33 cellular contexts compared by ENCODE assay signal in genomic region chr2:204225633-204226032, GRCh38.
"Had no signal": no experiment of that assay in that cellular context is flagged by ENCODE, and none has a peak within 500 bp of the region (broad histone marks: within the 10 kb centered on the region; RNA-seq: fewer than 3 reads in every experiment).

No MANE protein-coding gene starts in this region.

- H3K4me3 ChIP-seq: breast epithelium, heart left ventricle, pancreas, prostate gland, skin epidermis, vagina had no signal

- H3K4me1 ChIP-seq: breast epithelium, pancreas, prostate gland, vagina had no signal

- H3K9me3 ChIP-seq: breast epithelium, heart left ventricle, pancreas, prostate gland, vagina had no signal

- H3K27ac Mint-ChIP-seq: activated CD4-positive, alpha-beta T cell treated with anti-CD3 and anti-CD28 coated beads, Interleukin-2, amount 10 ng/mL, durations not matched to agents 7 days and 5 days; activated CD8-positive, alpha-beta T cell treated with anti-CD3 and anti-CD28 coated beads for 36 hours; activated naive CD4-positive, alpha-beta T cell treated with anti-CD3 and anti-CD28 coated beads, Interleukin-2, amount 50 U/mL, for 24 hours; activated naive CD8-positive, alpha-beta T cell treated with anti-CD3 and anti-CD28 coated beads, Interleukin-2, amount 50 U/mL, for 24 hours; activated T-helper 2 cell treated with anti-CD3 and anti-CD28 coated beads, Interferon-gamma antibody, Interleukin-2, Interleukin-4, amounts not matched to agents 10 μg/mL and 5 μg/mL and 100 μg/mL, durations not matched to agents 14 hours and 24 hours and 36 hours; endodermal cell; immature natural killer cell; mesothelial cell of epicardium; naive thymus-derived CD4-positive, alpha-beta T cell; stimulated activated effector memory CD8-positive, alpha-beta T cell treated with anti-CD3 and anti-CD28 coated beads, Interleukin-12 subunit alpha, Interleukin-12 subunit beta, amount 100 ng/mL, for 72 hours; stimulated activated naive CD8-positive, alpha-beta T cell treated with anti-CD3 and anti-CD28 coated beads, Interleukin-15, amount 100 ng/mL, for 72 hours; type B pancreatic cell; WTC11 had no signal

- H3K27ac ChIP-seq: breast epithelium, heart left ventricle, pancreas, prostate gland, skin epidermis, vagina had no signal

- H3K27me3 Mint-ChIP-seq: activated naive CD4-positive, alpha-beta T cell treated with anti-CD3 and anti-CD28 coated beads, Interleukin-2, amount 50 U/mL, for 24 hours had no signal

- H3K36me3 Mint-ChIP-seq: activated naive CD4-positive, alpha-beta T cell treated with anti-CD3 and anti-CD28 coated beads, Interleukin-2, amount 50 U/mL, for 24 hours; immature natural killer cell; mesothelial cell of epicardium; naive thymus-derived CD4-positive, alpha-beta T cell; stimulated activated effector memory CD8-positive, alpha-beta T cell treated with anti-CD3 and anti-CD28 coated beads, Interleukin-12 subunit alpha, Interleukin-12 subunit beta, amount 100 ng/mL, for 72 hours; type B pancreatic cell; WTC11 had no signal

- H3K27me3 ChIP-seq: breast epithelium, vagina had no signal

- H3K4me3 Mint-ChIP-seq: activated CD4-positive, alpha-beta T cell treated with anti-CD3 and anti-CD28 coated beads, Interleukin-2, amount 10 ng/mL, durations not matched to agents 7 days and 5 days; activated CD8-positive, alpha-beta T cell treated with anti-CD3 and anti-CD28 coated beads for 36 hours; activated naive CD4-positive, alpha-beta T cell treated with anti-CD3 and anti-CD28 coated beads, Interleukin-2, amount 50 U/mL, for 24 hours; activated naive CD8-positive, alpha-beta T cell treated with anti-CD3 and anti-CD28 coated beads, Interleukin-2, amount 50 U/mL, for 24 hours; activated T-cell treated with anti-CD3 and anti-CD28 coated beads, Interleukin-2, amount 50 U/mL, for 4 hours; endodermal cell; immature natural killer cell; mesothelial cell of epicardium; naive thymus-derived CD4-positive, alpha-beta T cell; neural crest cell; stimulated activated effector memory CD8-positive, alpha-beta T cell treated with anti-CD3 and anti-CD28 coated beads, Interleukin-12 subunit alpha, Interleukin-12 subunit beta, amount 100 ng/mL, for 72 hours; stimulated activated naive CD8-positive, alpha-beta T cell treated with anti-CD3 and anti-CD28 coated beads, Interleukin-15, amount 100 ng/mL, for 72 hours; type B pancreatic cell; WTC11 had no signal

- H3K9me3 Mint-ChIP-seq: activated CD4-positive, alpha-beta T cell treated with anti-CD3 and anti-CD28 coated beads, Interleukin-2, amount 10 ng/mL, durations not matched to agents 7 days and 5 days; activated CD8-positive, alpha-beta T cell treated with anti-CD3 and anti-CD28 coated beads for 36 hours; activated naive CD4-positive, alpha-beta T cell treated with anti-CD3 and anti-CD28 coated beads, Interleukin-2, amount 50 U/mL, for 24 hours; activated naive CD8-positive, alpha-beta T cell treated with anti-CD3 and anti-CD28 coated beads, Interleukin-2, amount 50 U/mL, for 24 hours; activated T-cell treated with anti-CD3 and anti-CD28 coated beads, Interleukin-2, amount 50 U/mL, for 4 hours; activated T-helper 2 cell treated with anti-CD3 and anti-CD28 coated beads, Interferon-gamma antibody, Interleukin-2, Interleukin-4, amounts not matched to agents 10 μg/mL and 5 μg/mL and 100 μg/mL, durations not matched to agents 14 hours and 24 hours and 36 hours; endodermal cell; immature natural killer cell; mesothelial cell of epicardium; neural crest cell; stimulated activated effector memory CD8-positive, alpha-beta T cell treated with anti-CD3 and anti-CD28 coated beads, Interleukin-12 subunit alpha, Interleukin-12 subunit beta, amount 100 ng/mL, for 72 hours; stimulated activated naive CD8-positive, alpha-beta T cell treated with anti-CD3 and anti-CD28 coated beads, Interleukin-15, amount 100 ng/mL, for 72 hours; type B pancreatic cell; WTC11 had no signal

- ATAC-seq: activated CD8-positive, alpha-beta T cell treated with anti-CD3 and anti-CD28 coated beads for 36 hours; activated naive CD8-positive, alpha-beta T cell treated with anti-CD3 and anti-CD28 coated beads, Interleukin-2, amount 50 U/mL, for 24 hours; activated T-cell treated with anti-CD3 and anti-CD28 coated beads, Interleukin-2, amount 50 U/mL, for 4 hours; esophagus mucosa; heart left ventricle; naive thymus-derived CD4-positive, alpha-beta T cell; sciatic nerve; stimulated activated effector memory CD8-positive, alpha-beta T cell treated with anti-CD3 and anti-CD28 coated beads, Interleukin-12 subunit alpha, Interleukin-12 subunit beta, amount 100 ng/mL, for 72 hours; stimulated activated naive CD8-positive, alpha-beta T cell treated with anti-CD3 and anti-CD28 coated beads, Interleukin-15, amount 100 ng/mL, for 72 hours; WTC11 had no signal

- H3K4me1 Mint-ChIP-seq: activated CD4-positive, alpha-beta T cell treated with anti-CD3 and anti-CD28 coated beads, Interleukin-2, amount 10 ng/mL, durations not matched to agents 7 days and 5 days; activated naive CD4-positive, alpha-beta T cell treated with anti-CD3 and anti-CD28 coated beads, Interleukin-2, amount 50 U/mL, for 24 hours; activated naive CD8-positive, alpha-beta T cell treated with anti-CD3 and anti-CD28 coated beads, Interleukin-2, amount 50 U/mL, for 24 hours; immature natural killer cell; naive thymus-derived CD4-positive, alpha-beta T cell; stimulated activated effector memory CD8-positive, alpha-beta T cell treated with anti-CD3 and anti-CD28 coated beads, Interleukin-12 subunit alpha, Interleukin-12 subunit beta, amount 100 ng/mL, for 72 hours; stimulated activated naive CD8-positive, alpha-beta T cell treated with anti-CD3 and anti-CD28 coated beads, Interleukin-15, amount 100 ng/mL, for 72 hours had no signal

- DNase-seq: activated CD4-positive, alpha-beta T cell treated with anti-CD3 and anti-CD28 coated beads for 1 hour; activated CD4-positive, alpha-beta T cell treated with anti-CD3 and anti-CD28 coated beads, Interleukin-2, amount 10 ng/mL, durations not matched to agents 7 days and 5 days; activated CD8-positive, alpha-beta T cell treated with anti-CD3 and anti-CD28 coated beads for 36 hours; activated naive CD8-positive, alpha-beta T cell treated with anti-CD3 and anti-CD28 coated beads, Interleukin-2, amount 50 U/mL, for 24 hours; activated T-cell treated with anti-CD3 and anti-CD28 coated beads, Interleukin-2, amount 50 U/mL, for 4 hours; amygdala; central memory CD4-positive, alpha-beta T cell; endodermal cell; foreskin fibroblast; heart left ventricle; hypothalamus; immature natural killer cell; kidney; naive thymus-derived CD4-positive, alpha-beta T cell; nucleus accumbens; pancreas; retina; stimulated activated CD4-positive, alpha-beta T cell treated with anti-CD3 and anti-CD28 coated beads, Interleukin-4, amount 100 ng/mL, for 24 hours; stimulated activated naive CD8-positive, alpha-beta T cell treated with anti-CD3 and anti-CD28 coated beads, Interleukin-15, amount 100 ng/mL, for 72 hours; substantia nigra had no signal

- H3K36me3 ChIP-seq: breast epithelium, heart left ventricle, pancreas, prostate gland, vagina had no signal
